Comparison of ENCODE assay signal across 28 cellular contexts in genomic region chr17:47281246-47281645, GRCh38. TPM values are rescaled to one million over a fixed set of nuclear protein-coding genes. Genes with fewer than 3 reads are reported as not detected.
DNase-seq lines count a peak whose midpoint lies in the region; ATAC-seq and TF ChIP-seq lines count a peak whose summit lies in the region.
"Had no signal": no experiment of that assay in that cellular context is flagged by ENCODE, and none has a peak within 500 bp of the region (broad histone marks: within the 10 kb centered on the region; RNA-seq: fewer than 3 reads in every experiment).

No MANE protein-coding gene starts in this region.

- H3K4me3 ChIP-seq in SJSA1 (no peak overlapping the region), tibial artery (no peak overlapping the region)
- H3K4me3 ChIP-seq: dorsolateral prefrontal cortex, gastrocnemius medialis, skin epidermis had no signal

- H3K27ac Mint-ChIP-seq in CD14-positive monocyte (peak overlapping the region in 4 of 7 donors; percentile 3 to 33 (median 26)), memory B cell (peak overlapping the region; percentile 76)
- H3K27ac Mint-ChIP-seq: activated CD4-positive, alpha-beta T cell treated with anti-CD3 and anti-CD28 coated beads, Interleukin-2, amount 10 ng/mL, durations not matched to agents 24 days and 14 days; mesothelial cell of epicardium; natural killer cell; T-helper 2 cell treated with Interferon-gamma antibody and Interleukin-4, amounts not matched to agents 5 μg/mL and 100 μg/mL, for 36 hours had no signal

- H3K27me3 Mint-ChIP-seq in CD14-positive monocyte (ENCODE audit: low read depth in 3 of 3) (peaks cover 0 to 2% (median 1%) of the 10 kb centered on the region in 3 donors), memory B cell (no peaks in the 10 kb centered on the region)

- no peaks in the 10 kb centered on the region for H3K27me3 ChIP-seq in SJSA1 (replicated peaks)
- no peaks in the 10 kb centered on the region for H3K27me3 ChIP-seq in tibial artery
- H3K27me3 ChIP-seq: dorsolateral prefrontal cortex, gastrocnemius medialis had no signal

- H3K4me3 Mint-ChIP-seq in CD14-positive monocyte (no peak overlapping the region), memory B cell (no peak overlapping the region)
- H3K4me3 Mint-ChIP-seq: activated CD4-positive, alpha-beta T cell treated with anti-CD3 and anti-CD28 coated beads, Interleukin-2, amount 10 ng/mL, durations not matched to agents 24 days and 14 days; activated T-cell treated with anti-CD3 and anti-CD28 coated beads, Interleukin-2, amount 50 U/mL, for 4 hours; mesothelial cell of epicardium; natural killer cell; T-helper 2 cell treated with Interferon-gamma antibody and Interleukin-4, amounts not matched to agents 5 μg/mL and 100 μg/mL, for 36 hours had no signal

- H3K4me1 ChIP-seq in SJSA1 (replicated peaks): peaks cover 52% of the 10 kb centered on the region
- peaks cover 5 to 77% (median 48%) of the 10 kb centered on the region in 4 donors for H3K4me1 ChIP-seq in tibial artery

- TF ChIP-seq CTCF in CD14-positive monocyte (IDR thresholded peaks at IDR 0.05) (no peak), tibial artery (IDR thresholded peaks at IDR 0.05) (no peak)

- DNase-seq in CD14-positive monocyte (ENCODE audit: low spot score) (no peak), SJSA1 (ENCODE audit: low read depth in 1 of 2, low spot score in 2 of 2) (no peak), memory B cell (ENCODE audit: low spot score in 2 of 2) (no peak), tibial artery (no peak), NCI-H1092 treated with DMSO at 0.1 percent for 48 hours (lab: John Stamatoyannopoulos, UW) (no peak), inferior parietal cortex (ENCODE audit: extremely low spot score) (no peak), HuH-7.5 (ENCODE audit: low spot score) (no peak)
- DNase-seq: activated CD4-positive, alpha-beta T cell treated with anti-CD3 and anti-CD28 coated beads, Interleukin-2, amount 10 ng/mL, durations not matched to agents 24 days and 14 days; activated gamma-delta T cell treated with Interleukin-2 at 50 U/mL for 16 hours; activated T-cell treated with anti-CD3 and anti-CD28 coated beads, Interleukin-2, amount 50 U/mL, for 4 hours; cerebellar nuclear complex; DMS79 treated with DMSO at 0.1 percent for 48 hours; dorsolateral prefrontal cortex; gastrocnemius medialis; H7; hippocampal formation; KG1; natural killer cell; NCI-H446 treated with DMSO at 0.1 percent for 48 hours; occipital lobe; substantia nigra had no signal

- H3K36me3 Mint-ChIP-seq in CD14-positive monocyte (peaks cover 0 to 1% of the 10 kb centered on the region in 2 donors), memory B cell (no peaks in the 10 kb centered on the region)
- H3K36me3 Mint-ChIP-seq: mesothelial cell of epicardium, natural killer cell had no signal

- peaks cover 56% of the 10 kb centered on the region for H3K4me1 Mint-ChIP-seq in CD14-positive monocyte
- H3K4me1 Mint-ChIP-seq in memory B cell: peaks cover 44% of the 10 kb centered on the region

- H3K9me3 ChIP-seq in SJSA1 (replicated peaks): no peaks in the 10 kb centered on the region
- no peaks in the 10 kb centered on the region for H3K9me3 ChIP-seq in tibial artery
- H3K9me3 ChIP-seq: gastrocnemius medialis had no signal

- H3K36me3 ChIP-seq in SJSA1: peaks cover 62% of the 10 kb centered on the region
- H3K36me3 ChIP-seq in tibial artery: peaks cover 16 to 18% (median 17%) of the 10 kb centered on the region in 3 donors
- H3K36me3 ChIP-seq: gastrocnemius medialis had no signal

- ATAC-seq in memory B cell (ENCODE audit: low read depth) (no peak), SK-N-SH treated with all-trans-retinoic acid at 6 μM for 48 hours (no peak)
- ATAC-seq: activated T-cell treated with anti-CD3 and anti-CD28 coated beads, Interleukin-2, amount 50 U/mL, for 4 hours; gastrocnemius medialis; left lobe of liver; natural killer cell had no signal

- intact Hi-C loops in CD14-positive monocyte (cut with micrococcal nuclease) (no loop called here), tibial artery (cut with DNase I; ENCODE audit: low total_unique reads) (no loop called here)

- peak overlapping the region; percentile 87 for H3K27ac ChIP-seq in SJSA1
- H3K27ac ChIP-seq in tibial artery: peak overlapping the region; percentile 85 to 92
- H3K27ac ChIP-seq: VCaP had no signal

- peaks cover 0 to 3% (median 0%) of the 10 kb centered on the region in 7 donors for H3K9me3 Mint-ChIP-seq in CD14-positive monocyte
- no peaks in the 10 kb centered on the region for H3K9me3 Mint-ChIP-seq in memory B cell
- H3K9me3 Mint-ChIP-seq: activated CD4-positive, alpha-beta T cell treated with anti-CD3 and anti-CD28 coated beads, Interleukin-2, amount 10 ng/mL, durations not matched to agents 24 days and 14 days; activated T-cell treated with anti-CD3 and anti-CD28 coated beads, Interleukin-2, amount 50 U/mL, for 4 hours; mesothelial cell of epicardium; natural killer cell; T-helper 2 cell treated with Interferon-gamma antibody and Interleukin-4, amounts not matched to agents 5 μg/mL and 100 μg/mL, for 36 hours had no signal

TF ChIP-seq in SK-N-SH treated with all-trans-retinoic acid at 6 μM for 48 hours, 23 proteins besides CTCF, POLR2A, EP300 and RAD21:
- TF ChIP-seq ARNTL (CRISPR knock-in tag; IDR thresholded peaks at IDR 0.05; ENCODE audit: borderline replicate concordance, low read depth) (no peak), PATZ1 (CRISPR knock-in tag; IDR thresholded peaks at IDR 0.05; ENCODE audit: borderline replicate concordance) (no peak), ZFP30 (CRISPR knock-in tag; IDR thresholded peaks at IDR 0.05) (no peak), CREB5 (CRISPR knock-in tag; IDR thresholded peaks at IDR 0.05; ENCODE audit: low read depth) (no peak), SNAI2 (CRISPR knock-in tag; IDR thresholded peaks at IDR 0.05) (no peak), GLIS3 (CRISPR knock-in tag; IDR thresholded peaks at IDR 0.05) (no peak), CSDC2 (CRISPR knock-in tag; IDR thresholded peaks at IDR 0.05) (no peak), ZNF70 (CRISPR knock-in tag; IDR thresholded peaks at IDR 0.05) (no peak), ZNF565 (CRISPR knock-in tag; conservative IDR thresholded peaks at IDR 0.05; ENCODE audit: low read depth) (no peak), OSR1 (CRISPR knock-in tag; IDR thresholded peaks at IDR 0.05) (no peak), ESRRG (CRISPR knock-in tag; IDR thresholded peaks at IDR 0.05) (no peak), BACH2 (CRISPR knock-in tag; IDR thresholded peaks at IDR 0.05; ENCODE audit: borderline replicate concordance) (no peak), TCF4 (CRISPR knock-in tag; IDR thresholded peaks at IDR 0.05; ENCODE audit: borderline replicate concordance) (no peak), ISL1 (CRISPR knock-in tag; IDR thresholded peaks at IDR 0.05) (no peak)

RNA-seq across cellular contexts. Expression of gene ITGB3, which starts 27.6 kb away (rescaled TPM):
- polyA plus RNA-seq in CD14-positive monocyte: 1 to 10 TPM; 1.3 to 1.6 TPM
- total RNA-seq in SJSA1 (2014; rRNA removed; shearing (Covaris generic)): 164 and 202 TPM in 2 replicates
- total RNA-seq: A673; activated CD4-positive, alpha-beta T cell treated with anti-CD3 and anti-CD28 coated beads, Interleukin-2, amount 10 ng/mL, durations not matched to agents 24 days and 14 days had no signal

RNA-seq across cellular contexts. Expression of gene EFCAB13, which starts 42.5 kb away (rescaled TPM):
- 1 to 10 TPM; 3.5 to 5.7 TPM for polyA plus RNA-seq in CD14-positive monocyte
- total RNA-seq in SJSA1 (2014; rRNA removed; shearing (Covaris generic)): 1.8 and 5.4 TPM in 2 replicates
- total RNA-seq: A673 had no signal
